1 cellular context compared by ENCODE assay signal in the genomic region with DNA sequence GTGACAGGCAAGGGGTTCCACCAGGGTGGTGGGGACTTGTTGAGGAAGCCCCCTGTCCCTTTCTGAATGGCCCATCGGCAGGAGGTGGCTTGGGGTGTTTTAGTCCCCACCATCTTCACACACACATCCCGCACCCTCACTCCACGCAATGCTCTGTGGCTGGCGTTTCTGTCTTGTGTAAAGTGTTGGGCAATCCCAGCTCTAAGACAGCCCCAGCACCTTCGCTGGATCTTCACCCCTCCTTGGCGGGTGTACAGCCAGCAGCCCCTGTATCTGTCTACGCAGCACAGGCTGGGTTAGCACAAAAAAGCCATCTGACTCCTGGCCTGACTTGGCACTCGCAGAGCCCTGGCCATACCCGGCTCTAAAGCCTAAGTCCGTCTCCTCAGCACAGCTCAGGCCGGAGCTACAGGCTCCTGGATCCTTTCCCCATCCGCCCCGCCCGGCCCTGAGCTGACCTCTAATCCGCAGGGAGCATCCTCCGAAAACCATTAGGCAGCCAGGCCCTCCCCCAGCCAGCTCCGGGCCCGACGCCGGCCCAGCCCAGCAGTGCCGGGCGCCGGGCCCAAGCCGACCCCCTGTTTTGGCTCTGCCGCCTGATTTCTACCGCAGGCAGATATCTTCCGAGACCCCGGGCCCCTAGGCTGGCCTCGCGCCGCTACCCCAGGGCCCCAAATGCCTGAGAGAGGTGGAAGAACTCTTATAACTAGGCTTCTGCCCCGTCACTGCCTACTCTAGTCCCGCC.
TF ChIP-seq lines count a peak whose summit lies in the region.

No MANE protein-coding gene starts in this region.

TF ChIP-seq in HepG2, 621 proteins besides CTCF, POLR2A, EP300 and RAD21:
- TF ChIP-seq ZNF274 (CRISPR knock-in tag; IDR thresholded peaks at IDR 0.05) (no peak), ZBTB3 (CRISPR knock-in tag; IDR thresholded peaks at IDR 0.05; ENCODE audit: borderline replicate concordance, low read depth) (no peak), ZNF780A (CRISPR knock-in tag; IDR thresholded peaks at IDR 0.05) (no peak), NBN (conservative IDR thresholded peaks at IDR 0.05) (no peak), NFKB2 (CRISPR knock-in tag; IDR thresholded peaks at IDR 0.05; ENCODE audit: borderline replicate concordance) (no peak), ZNF20 (CRISPR knock-in tag; IDR thresholded peaks at IDR 0.05) (no peak), FOXA3 (CRISPR knock-in tag; IDR thresholded peaks at IDR 0.05) (no peak), ZFAT (CRISPR knock-in tag; conservative IDR thresholded peaks at IDR 0.05) (no peak), CEBPB (IDR thresholded peaks at IDR 0.05; ENCODE audit: borderline replicate concordance, low read depth, low read length) (peak; percentile 30; the same call in 1 of the 2 replicates), ZNF30 (CRISPR knock-in tag; IDR thresholded peaks at IDR 0.05) (0 out of 2 replicates have a peak, but pooled peaks have one; percentile 23), HES4 (CRISPR knock-in tag; IDR thresholded peaks at IDR 0.05; ENCODE audit: borderline replicate concordance) (no peak), ZNF777 (CRISPR knock-in tag; IDR thresholded peaks at IDR 0.05) (0 out of 2 replicates have a peak, but pooled peaks have one; percentile 24), ZNF75D (CRISPR knock-in tag; IDR thresholded peaks at IDR 0.05; ENCODE audit: borderline replicate concordance) (no peak), GABPA (IDR thresholded peaks at IDR 0.05; ENCODE audit: low read depth, low read length) (0 out of 2 replicates have a peak, but pooled peaks have one; percentile 9), GABPA (CRISPR knock-in tag; IDR thresholded peaks at IDR 0.05; ENCODE audit: low read depth) (no peak), ZNF468 (CRISPR knock-in tag; IDR thresholded peaks at IDR 0.05) (no peak), ZSCAN29 (CRISPR knock-in tag; conservative IDR thresholded peaks at IDR 0.05) (no peak)
- TF ChIP-seq, protein P1, sequence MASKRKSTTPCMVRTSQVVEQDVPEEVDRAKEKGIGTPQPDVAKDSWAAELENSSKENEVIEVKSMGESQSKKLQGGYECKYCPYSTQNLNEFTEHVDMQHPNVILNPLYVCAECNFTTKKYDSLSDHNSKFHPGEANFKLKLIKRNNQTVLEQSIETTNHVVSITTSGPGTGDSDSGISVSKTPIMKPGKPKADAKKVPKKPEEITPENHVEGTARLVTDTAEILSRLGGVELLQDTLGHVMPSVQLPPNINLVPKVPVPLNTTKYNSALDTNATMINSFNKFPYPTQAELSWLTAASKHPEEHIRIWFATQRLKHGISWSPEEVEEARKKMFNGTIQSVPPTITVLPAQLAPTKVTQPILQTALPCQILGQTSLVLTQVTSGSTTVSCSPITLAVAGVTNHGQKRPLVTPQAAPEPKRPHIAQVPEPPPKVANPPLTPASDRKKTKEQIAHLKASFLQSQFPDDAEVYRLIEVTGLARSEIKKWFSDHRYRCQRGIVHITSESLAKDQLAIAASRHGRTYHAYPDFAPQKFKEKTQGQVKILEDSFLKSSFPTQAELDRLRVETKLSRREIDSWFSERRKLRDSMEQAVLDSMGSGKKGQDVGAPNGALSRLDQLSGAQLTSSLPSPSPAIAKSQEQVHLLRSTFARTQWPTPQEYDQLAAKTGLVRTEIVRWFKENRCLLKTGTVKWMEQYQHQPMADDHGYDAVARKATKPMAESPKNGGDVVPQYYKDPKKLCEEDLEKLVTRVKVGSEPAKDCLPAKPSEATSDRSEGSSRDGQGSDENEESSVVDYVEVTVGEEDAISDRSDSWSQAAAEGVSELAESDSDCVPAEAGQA (IDR thresholded peaks at IDR 0.05; ENCODE audit: low read depth): no peak
- TF ChIP-seq, protein P1 (CRISPR knock-in tag; IDR thresholded peaks at IDR 0.05; ENCODE audit: borderline replicate concordance): no peak
- TF ChIP-seq, protein P2, sequence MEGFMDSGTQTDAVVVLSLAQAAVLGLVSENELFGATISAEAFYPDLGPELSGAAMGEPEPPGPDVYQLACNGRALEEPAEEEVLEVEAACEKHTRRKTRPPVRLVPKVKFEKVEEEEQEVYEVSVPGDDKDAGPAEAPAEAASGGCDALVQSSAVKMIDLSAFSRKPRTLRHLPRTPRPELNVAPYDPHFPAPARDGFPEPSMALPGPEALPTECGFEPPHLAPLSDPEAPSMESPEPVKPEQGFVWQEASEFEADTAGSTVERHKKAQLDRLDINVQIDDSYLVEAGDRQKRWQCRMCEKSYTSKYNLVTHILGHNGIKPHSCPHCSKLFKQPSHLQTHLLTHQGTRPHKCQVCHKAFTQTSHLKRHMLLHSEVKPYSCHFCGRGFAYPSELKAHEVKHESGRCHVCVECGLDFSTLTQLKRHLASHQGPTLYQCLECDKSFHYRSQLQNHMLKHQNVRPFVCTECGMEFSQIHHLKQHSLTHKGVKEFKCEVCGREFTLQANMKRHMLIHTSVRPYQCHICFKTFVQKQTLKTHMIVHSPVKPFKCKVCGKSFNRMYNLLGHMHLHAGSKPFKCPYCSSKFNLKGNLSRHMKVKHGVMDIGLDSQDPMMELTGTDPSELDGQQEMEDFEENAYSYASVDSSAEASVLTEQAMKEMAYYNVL (CRISPR knock-in tag; IDR thresholded peaks at IDR 0.05; ENCODE audit: borderline replicate concordance): no peak
- TF ChIP-seq, protein P3, sequence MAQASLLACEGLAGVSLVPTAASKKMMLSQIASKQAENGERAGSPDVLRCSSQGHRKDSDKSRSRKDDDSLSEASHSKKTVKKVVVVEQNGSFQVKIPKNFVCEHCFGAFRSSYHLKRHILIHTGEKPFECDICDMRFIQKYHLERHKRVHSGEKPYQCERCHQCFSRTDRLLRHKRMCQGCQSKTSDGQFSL (CRISPR knock-in tag; IDR thresholded peaks at IDR 0.05): no peak
- TF ChIP-seq, protein P4, sequence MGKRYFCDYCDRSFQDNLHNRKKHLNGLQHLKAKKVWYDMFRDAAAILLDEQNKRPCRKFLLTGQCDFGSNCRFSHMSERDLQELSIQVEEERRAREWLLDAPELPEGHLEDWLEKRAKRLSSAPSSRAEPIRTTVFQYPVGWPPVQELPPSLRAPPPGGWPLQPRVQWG (CRISPR knock-in tag; IDR thresholded peaks at IDR 0.05; ENCODE audit: borderline replicate concordance, low read depth): no peak
- TF ChIP-seq, protein P5, sequence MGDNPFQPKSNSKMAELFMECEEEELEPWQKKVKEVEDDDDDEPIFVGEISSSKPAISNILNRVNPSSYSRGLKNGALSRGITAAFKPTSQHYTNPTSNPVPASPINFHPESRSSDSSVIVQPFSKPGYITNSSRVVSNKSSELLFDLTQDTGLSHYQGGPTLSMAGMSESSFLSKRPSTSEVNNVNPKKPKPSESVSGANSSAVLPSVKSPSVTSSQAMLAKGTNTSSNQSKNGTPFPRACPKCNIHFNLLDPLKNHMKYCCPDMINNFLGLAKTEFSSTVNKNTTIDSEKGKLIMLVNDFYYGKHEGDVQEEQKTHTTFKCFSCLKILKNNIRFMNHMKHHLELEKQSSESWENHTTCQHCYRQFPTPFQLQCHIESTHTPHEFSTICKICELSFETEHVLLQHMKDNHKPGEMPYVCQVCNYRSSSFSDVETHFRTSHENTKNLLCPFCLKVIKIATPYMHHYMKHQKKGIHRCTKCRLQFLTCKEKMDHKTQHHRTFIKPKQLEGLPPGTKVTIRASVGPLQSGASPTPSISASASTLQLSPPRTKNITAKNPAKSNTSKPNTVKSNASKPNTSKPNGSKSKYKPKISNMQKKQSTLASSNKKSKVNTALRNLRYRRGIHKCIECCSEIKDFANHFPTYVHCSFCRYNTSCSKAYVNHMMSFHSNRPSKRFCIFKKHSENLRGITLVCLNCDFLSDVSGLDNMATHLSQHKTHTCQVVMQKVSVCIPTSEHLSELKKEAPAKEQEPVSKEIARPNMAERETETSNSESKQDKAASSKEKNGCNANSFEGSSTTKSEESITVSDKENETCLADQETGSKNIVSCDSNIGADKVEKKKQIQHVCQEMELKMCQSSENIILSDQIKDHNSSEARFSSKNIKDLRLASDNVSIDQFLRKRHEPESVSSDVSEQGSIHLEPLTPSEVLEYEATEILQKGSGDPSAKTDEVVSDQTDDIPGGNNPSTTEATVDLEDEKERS (CRISPR knock-in tag; IDR thresholded peaks at IDR 0.05): no peak
- TF ChIP-seq, protein P6, sequence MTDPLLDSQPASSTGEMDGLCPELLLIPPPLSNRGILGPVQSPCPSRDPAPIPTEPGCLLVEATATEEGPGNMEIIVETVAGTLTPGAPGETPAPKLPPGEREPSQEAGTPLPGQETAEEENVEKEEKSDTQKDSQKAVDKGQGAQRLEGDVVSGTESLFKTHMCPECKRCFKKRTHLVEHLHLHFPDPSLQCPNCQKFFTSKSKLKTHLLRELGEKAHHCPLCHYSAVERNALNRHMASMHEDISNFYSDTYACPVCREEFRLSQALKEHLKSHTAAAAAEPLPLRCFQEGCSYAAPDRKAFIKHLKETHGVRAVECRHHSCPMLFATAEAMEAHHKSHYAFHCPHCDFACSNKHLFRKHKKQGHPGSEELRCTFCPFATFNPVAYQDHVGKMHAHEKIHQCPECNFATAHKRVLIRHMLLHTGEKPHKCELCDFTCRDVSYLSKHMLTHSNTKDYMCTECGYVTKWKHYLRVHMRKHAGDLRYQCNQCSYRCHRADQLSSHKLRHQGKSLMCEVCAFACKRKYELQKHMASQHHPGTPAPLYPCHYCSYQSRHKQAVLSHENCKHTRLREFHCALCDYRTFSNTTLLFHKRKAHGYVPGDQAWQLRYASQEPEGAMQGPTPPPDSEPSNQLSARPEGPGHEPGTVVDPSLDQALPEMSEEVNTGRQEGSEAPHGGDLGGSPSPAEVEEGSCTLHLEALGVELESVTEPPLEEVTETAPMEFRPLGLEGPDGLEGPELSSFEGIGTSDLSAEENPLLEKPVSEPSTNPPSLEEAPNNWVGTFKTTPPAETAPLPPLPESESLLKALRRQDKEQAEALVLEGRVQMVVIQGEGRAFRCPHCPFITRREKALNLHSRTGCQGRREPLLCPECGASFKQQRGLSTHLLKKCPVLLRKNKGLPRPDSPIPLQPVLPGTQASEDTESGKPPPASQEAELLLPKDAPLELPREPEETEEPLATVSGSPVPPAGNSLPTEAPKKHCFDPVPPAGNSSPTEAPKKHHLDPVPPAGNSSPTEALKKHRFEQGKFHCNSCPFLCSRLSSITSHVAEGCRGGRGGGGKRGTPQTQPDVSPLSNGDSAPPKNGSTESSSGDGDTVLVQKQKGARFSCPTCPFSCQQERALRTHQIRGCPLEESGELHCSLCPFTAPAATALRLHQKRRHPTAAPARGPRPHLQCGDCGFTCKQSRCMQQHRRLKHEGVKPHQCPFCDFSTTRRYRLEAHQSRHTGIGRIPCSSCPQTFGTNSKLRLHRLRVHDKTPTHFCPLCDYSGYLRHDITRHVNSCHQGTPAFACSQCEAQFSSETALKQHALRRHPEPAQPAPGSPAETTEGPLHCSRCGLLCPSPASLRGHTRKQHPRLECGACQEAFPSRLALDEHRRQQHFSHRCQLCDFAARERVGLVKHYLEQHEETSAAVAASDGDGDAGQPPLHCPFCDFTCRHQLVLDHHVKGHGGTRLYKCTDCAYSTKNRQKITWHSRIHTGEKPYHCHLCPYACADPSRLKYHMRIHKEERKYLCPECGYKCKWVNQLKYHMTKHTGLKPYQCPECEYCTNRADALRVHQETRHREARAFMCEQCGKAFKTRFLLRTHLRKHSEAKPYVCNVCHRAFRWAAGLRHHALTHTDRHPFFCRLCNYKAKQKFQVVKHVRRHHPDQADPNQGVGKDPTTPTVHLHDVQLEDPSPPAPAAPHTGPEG (CRISPR knock-in tag; IDR thresholded peaks at IDR 0.05): no peak
- TF ChIP-seq, protein P7, sequence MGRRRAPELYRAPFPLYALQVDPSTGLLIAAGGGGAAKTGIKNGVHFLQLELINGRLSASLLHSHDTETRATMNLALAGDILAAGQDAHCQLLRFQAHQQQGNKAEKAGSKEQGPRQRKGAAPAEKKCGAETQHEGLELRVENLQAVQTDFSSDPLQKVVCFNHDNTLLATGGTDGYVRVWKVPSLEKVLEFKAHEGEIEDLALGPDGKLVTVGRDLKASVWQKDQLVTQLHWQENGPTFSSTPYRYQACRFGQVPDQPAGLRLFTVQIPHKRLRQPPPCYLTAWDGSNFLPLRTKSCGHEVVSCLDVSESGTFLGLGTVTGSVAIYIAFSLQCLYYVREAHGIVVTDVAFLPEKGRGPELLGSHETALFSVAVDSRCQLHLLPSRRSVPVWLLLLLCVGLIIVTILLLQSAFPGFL (CRISPR knock-in tag; IDR thresholded peaks at IDR 0.05): no peak
